In the genomic region with DNA sequence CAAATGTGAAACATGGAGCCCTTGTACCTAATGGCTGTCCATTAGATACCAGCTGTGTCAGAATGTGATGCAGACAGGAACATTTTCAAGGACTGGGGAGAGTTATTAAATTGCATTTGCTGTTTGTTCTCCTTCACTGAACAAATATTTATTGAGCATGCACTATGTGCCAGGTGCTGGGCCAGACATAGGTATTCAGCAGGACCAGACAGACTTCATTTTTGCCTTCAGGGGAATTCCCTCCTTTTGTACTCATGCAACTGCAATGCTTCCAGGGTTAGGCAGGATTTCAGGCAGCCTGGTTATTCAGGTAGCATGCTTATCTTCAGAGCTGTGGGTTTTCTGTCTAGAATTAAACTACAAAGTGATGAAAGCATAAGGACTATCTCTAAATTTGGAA, we compare ENCODE assay signal across 18 cellular contexts.
DNase-seq lines count a peak whose midpoint lies in the region; ATAC-seq and TF ChIP-seq lines count a peak whose summit lies in the region.
"Had no signal": no experiment of that assay in that cellular context is flagged by ENCODE, and none has a peak within 500 bp of the region (broad histone marks: within the 10 kb centered on the region; RNA-seq: fewer than 3 reads in every experiment).

No MANE protein-coding gene starts in this region.

- POLR2A ChIA-PET in naive thymus-derived CD4-positive, alpha-beta T cell (lab: Charles Lee): no interaction called here

- H3K36me3 ChIP-seq in body of pancreas (replicated peaks in 1 of 2; ENCODE audit: insufficient read depth in 1 of 2, low read depth in 2 of 2) (no peaks in the 10 kb centered on the region), right lobe of liver (no peaks in the 10 kb centered on the region)
- no peaks in the 10 kb centered on the region for H3K36me3 ChIP-seq in naive thymus-derived CD4-positive, alpha-beta T cell (ENCODE audit: control insufficient read depth in 2 of 3, insufficient read depth in 3 of 3, low read length in 3 of 3)
- H3K36me3 ChIP-seq: gastrocnemius medialis had no signal

- no peak for TF ChIP-seq POLR2A in body of pancreas (IDR thresholded peaks at IDR 0.05)
- TF ChIP-seq POLR2A in right lobe of liver (IDR thresholded peaks at IDR 0.05): no peak

- no TSS peak for BruUV-seq in Calu3 (replicated peaks; lab: Mats Ljungman, UMichigan)

- H3K27me3 ChIP-seq in body of pancreas (no peaks in the 10 kb centered on the region), right lobe of liver (no peaks in the 10 kb centered on the region)
- no peaks in the 10 kb centered on the region for H3K27me3 ChIP-seq in naive thymus-derived CD4-positive, alpha-beta T cell (ENCODE audit: control insufficient read depth in 2 of 2, insufficient read depth in 2 of 2, low read length in 2 of 2)
- H3K27me3 ChIP-seq: gastrocnemius medialis, testis had no signal

- H3K4me1 ChIP-seq in body of pancreas (peaks cover 31% of the 10 kb centered on the region), right lobe of liver (peaks cover 0 to 9% (median 3%) of the 10 kb centered on the region in 4 donors)
- no peaks in the 10 kb centered on the region for H3K4me1 ChIP-seq in naive thymus-derived CD4-positive, alpha-beta T cell (ENCODE audit: control insufficient read depth in 2 of 2, insufficient read depth in 2 of 2, low read length in 2 of 2)

- peaks cover 17% of the 10 kb centered on the region for H3K27me3 Mint-ChIP-seq in Calu3 (ENCODE audit: unreplicated experiment)
- H3K27me3 Mint-ChIP-seq in glutamatergic neuron (ENCODE audit: unreplicated experiment): peaks cover 4% of the 10 kb centered on the region
- peaks cover 20 to 51% (median 27%) of the 10 kb centered on the region in 5 donors for H3K27me3 Mint-ChIP-seq in naive thymus-derived CD4-positive, alpha-beta T cell

- ATAC-seq in body of pancreas: peak; percentile 83
- ATAC-seq in right lobe of liver: peak; percentile 31 to 62 (median 42)
- ATAC-seq in activated CD4-positive, CD25-positive, alpha-beta regulatory T cell treated with anti-CD3 and anti-CD28 coated beads, Interleukin-2, amount 50 U/mL, for 24 hours: no peak
- ATAC-seq in HG03457 (IDR thresholded peaks at IDR 0.05; ENCODE audit: unreplicated experiment): no peak
- ATAC-seq in naive thymus-derived CD4-positive, alpha-beta T cell: no peak
- ATAC-seq: gastrocnemius medialis had no signal

- intact Hi-C loops in Calu3 (cut with micrococcal nuclease; ENCODE audit: unreplicated experiment) (loop anchor here (5.0 kb wide), 1 partner anchor 371 kb away; no protein-coding TSS in a partner anchor), body of pancreas (cut with DNase I) (loop anchor here (10.0 kb wide), 1 partner anchor 418 kb away; no protein-coding TSS in a partner anchor), right lobe of liver (cut with DNase I) (loop anchor here in 1 of 2 donors (5.0 kb wide), 1 partner anchor 116 kb away; no protein-coding TSS in a partner anchor)
- intact Hi-C loops in naive thymus-derived CD4-positive, alpha-beta T cell (cut with micrococcal nuclease): no loop called here

- H3K27ac Mint-ChIP-seq in Calu3 (ENCODE audit: unreplicated experiment) (no peak overlapping the region), glutamatergic neuron (ENCODE audit: unreplicated experiment) (no peak overlapping the region)
- no peak overlapping the region for H3K27ac Mint-ChIP-seq in naive thymus-derived CD4-positive, alpha-beta T cell
- H3K27ac Mint-ChIP-seq: activated CD4-positive, alpha-beta T cell treated with anti-CD3 and anti-CD28 coated beads, Interleukin-2, amount 10 ng/mL, durations not matched to agents 7 days and 5 days; CD8-positive, alpha-beta memory T cell had no signal

- no peak overlapping the region for H3K4me3 Mint-ChIP-seq in Calu3 (ENCODE audit: low read depth, unreplicated experiment)
- H3K4me3 Mint-ChIP-seq in glutamatergic neuron (ENCODE audit: unreplicated experiment): no peak overlapping the region
- H3K4me3 Mint-ChIP-seq in naive thymus-derived CD4-positive, alpha-beta T cell: no peak overlapping the region
- H3K4me3 Mint-ChIP-seq: activated CD4-positive, alpha-beta T cell treated with anti-CD3 and anti-CD28 coated beads, Interleukin-2, amount 10 ng/mL, durations not matched to agents 7 days and 5 days; CD8-positive, alpha-beta memory T cell had no signal

- H3K4me3 ChIP-seq in body of pancreas (no peak overlapping the region), right lobe of liver (no peak overlapping the region)
- no peak overlapping the region for H3K4me3 ChIP-seq in naive thymus-derived CD4-positive, alpha-beta T cell (ENCODE audit: low read length)
- H3K4me3 ChIP-seq: gastrocnemius medialis, testis had no signal

- TF ChIP-seq CTCF in Calu3 (IDR thresholded peaks at IDR 0.05; ENCODE audit: unreplicated experiment) (no peak), body of pancreas (IDR thresholded peaks at IDR 0.05) (no peak), right lobe of liver (IDR thresholded peaks at IDR 0.05) (no peak), glutamatergic neuron (IDR thresholded peaks at IDR 0.05; ENCODE audit: partially characterized antibody, unreplicated experiment) (no peak)

- DNase-seq in Calu3 (peak; percentile 45), NCI-H146 treated with DMSO at 0.1 percent for 48 hours (lab: John Stamatoyannopoulos, UW; ENCODE audit: unreplicated experiment) (peak; percentile 64), body of pancreas (peak; percentile 38 to 61 (median 52)), right lobe of liver (no peak), glutamatergic neuron (no peak)
- no peak for DNase-seq in naive thymus-derived CD4-positive, alpha-beta T cell
- DNase-seq: activated CD4-positive, alpha-beta T cell treated with anti-CD3 and anti-CD28 coated beads, Interleukin-2, amount 10 ng/mL, durations not matched to agents 7 days and 5 days; activated CD8-positive, alpha-beta memory T cell treated with anti-CD3 and anti-CD28 coated beads, Interleukin-2, amount 50 U/mL, for 48 hours; activated effector memory CD4-positive, alpha-beta T cell treated with anti-CD3 and anti-CD28 coated beads, Interleukin-2, amount 50 U/mL, for 16 hours; CD8-positive, alpha-beta memory T cell; gastrocnemius medialis; KG1; NCI-H2171; stimulated activated CD4-positive, alpha-beta T cell treated with anti-CD3 and anti-CD28 coated beads, Interleukin-12 subunit alpha, Interleukin-12 subunit beta, amount 100 ng/mL, for 4 hours; SW 1271; testis had no signal

- CTCF ChIA-PET in Calu3 (lab: Charles Lee): interaction anchor here (1.9 to 3.6 kb wide), 2 partner anchors 112 to 116 kb away, joined by 6 to 61 read pairs; no protein-coding TSS in a partner anchor
- CTCF ChIA-PET in naive thymus-derived CD4-positive, alpha-beta T cell (lab: Charles Lee): interaction anchor here (0.7 to 1.3 kb wide), 2 partner anchors 111 to 411 kb away, joined by 3 read pairs; no protein-coding TSS in a partner anchor

- no peaks in the 10 kb centered on the region for H3K9me3 ChIP-seq in body of pancreas
- H3K9me3 ChIP-seq in right lobe of liver: no peaks in the 10 kb centered on the region
- no peaks in the 10 kb centered on the region for H3K9me3 ChIP-seq in naive thymus-derived CD4-positive, alpha-beta T cell (ENCODE audit: control insufficient read depth in 2 of 3, low read length in 3 of 3)
- H3K9me3 ChIP-seq: gastrocnemius medialis, testis had no signal

- H3K36me3 Mint-ChIP-seq in Calu3 (ENCODE audit: insufficient read depth, unreplicated experiment): peaks cover 6% of the 10 kb centered on the region
- no peaks in the 10 kb centered on the region for H3K36me3 Mint-ChIP-seq in glutamatergic neuron (ENCODE audit: unreplicated experiment)
- no peaks in the 10 kb centered on the region for H3K36me3 Mint-ChIP-seq in naive thymus-derived CD4-positive, alpha-beta T cell
- H3K36me3 Mint-ChIP-seq: CD8-positive, alpha-beta memory T cell had no signal

- H3K4me1 Mint-ChIP-seq in Calu3 (ENCODE audit: low read depth, unreplicated experiment): peaks cover 49% of the 10 kb centered on the region
- H3K4me1 Mint-ChIP-seq in glutamatergic neuron (ENCODE audit: low read depth, unreplicated experiment): peaks cover 3% of the 10 kb centered on the region
- H3K4me1 Mint-ChIP-seq in naive thymus-derived CD4-positive, alpha-beta T cell: peaks cover 0 to 10% (median 5%) of the 10 kb centered on the region in 7 donors
- H3K4me1 Mint-ChIP-seq: activated CD4-positive, alpha-beta T cell treated with anti-CD3 and anti-CD28 coated beads, Interleukin-2, amount 10 ng/mL, durations not matched to agents 7 days and 5 days had no signal

- H3K9me3 Mint-ChIP-seq in Calu3 (ENCODE audit: low read depth, unreplicated experiment): no peaks in the 10 kb centered on the region
- no peaks in the 10 kb centered on the region for H3K9me3 Mint-ChIP-seq in glutamatergic neuron (ENCODE audit: unreplicated experiment)
- no peaks in the 10 kb centered on the region for H3K9me3 Mint-ChIP-seq in naive thymus-derived CD4-positive, alpha-beta T cell
- H3K9me3 Mint-ChIP-seq: activated CD4-positive, alpha-beta T cell treated with anti-CD3 and anti-CD28 coated beads, Interleukin-2, amount 10 ng/mL, durations not matched to agents 7 days and 5 days; CD8-positive, alpha-beta memory T cell had no signal

- H3K27ac ChIP-seq in body of pancreas (no peak overlapping the region), right lobe of liver (no peak overlapping the region)
- no peak overlapping the region for H3K27ac ChIP-seq in naive thymus-derived CD4-positive, alpha-beta T cell (ENCODE audit: low read depth, low read length)
- H3K27ac ChIP-seq: gastrocnemius medialis, testis had no signal

Comparison
In these comparisons a context has a peak if more than half of its experiments do, and no peak if none do; other contexts are left out.
1. DNase-seq: peak in Calu3 (single experiment), NCI-H146 treated with DMSO at 0.1 percent for 48 hours (single experiment) and body of pancreas (4 of 4); none in right lobe of liver (0 of 3), glutamatergic neuron (single experiment) and naive thymus-derived CD4-positive, alpha-beta T cell (0 of 9).
2. ATAC-seq: peak in body of pancreas (single experiment) and right lobe of liver (4 of 4); none in activated CD4-positive, CD25-positive, alpha-beta regulatory T cell treated with anti-CD3 and anti-CD28 coated beads, Interleukin-2, amount 50 U/mL, for 24 hours (0 of 2), HG03457 (single experiment) and naive thymus-derived CD4-positive, alpha-beta T cell (single experiment).
3. intact Hi-C loops: an anchor here in Calu3 (5.0 kb wide) and body of pancreas (10.0 kb wide); none called in naive thymus-derived CD4-positive, alpha-beta T cell.